Comparison of ENCODE assay signal across 9 cellular contexts in the genomic region with DNA sequence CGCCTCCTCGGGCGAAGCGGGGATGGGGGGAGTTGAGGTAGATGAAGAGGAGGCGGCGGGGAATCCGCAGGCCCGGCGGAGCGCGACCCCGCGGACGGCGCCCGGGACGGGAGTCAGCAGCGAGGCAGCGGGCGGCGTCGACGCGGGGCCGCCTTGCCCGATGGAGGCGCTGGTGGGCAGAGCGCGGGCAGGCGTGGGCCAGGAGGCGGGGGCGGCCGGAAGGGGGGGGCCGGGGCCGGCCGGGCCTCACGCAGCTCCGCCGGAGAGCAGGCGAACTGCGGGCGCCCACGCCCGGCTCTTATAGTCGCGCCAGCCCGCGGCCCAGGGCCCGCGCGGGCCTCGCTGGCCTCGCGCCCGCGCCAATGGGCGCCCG. TPM values are rescaled to one million over a fixed set of nuclear protein-coding genes. Genes with fewer than 3 reads are reported as not detected.
DNase-seq lines count a peak whose midpoint lies in the region; ATAC-seq and TF ChIP-seq lines count a peak whose summit lies in the region.
"Had no signal": no experiment of that assay in that cellular context is flagged by ENCODE, and none has a peak within 500 bp of the region (broad histone marks: within the 10 kb centered on the region; RNA-seq: fewer than 3 reads in every experiment).

A gene with protein sequence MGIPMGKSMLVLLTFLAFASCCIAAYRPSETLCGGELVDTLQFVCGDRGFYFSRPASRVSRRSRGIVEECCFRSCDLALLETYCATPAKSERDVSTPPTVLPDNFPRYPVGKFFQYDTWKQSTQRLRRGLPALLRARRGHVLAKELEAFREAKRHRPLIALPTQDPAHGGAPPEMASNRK (minus strand): TSS at position 272 of the 373 bp plus-strand sequence. CDS start 3,866 bp downstream, outside the sequence.

- TF ChIP-seq CTCF in BE2C (IDR thresholded peaks at IDR 0.05; ENCODE audit: low read depth, low read length), result no peak
- no peak for TF ChIP-seq CTCF in PC-3 (conservative IDR thresholded peaks at IDR 0.05; ENCODE audit: low read depth, low read length)
- TF ChIP-seq CTCF in esophagus muscularis mucosa (IDR thresholded peaks at IDR 0.05), result no peak
- TF ChIP-seq CTCF in neural progenitor cell (IDR thresholded peaks at IDR 0.05), result peak; percentile 18

- ATAC-seq in PC-3 (peak; percentile 10; the same call in 1 of the 2 replicates), GM19035 (IDR thresholded peaks at IDR 0.05; ENCODE audit: unreplicated experiment) (no peak), HG03565 (IDR thresholded peaks at IDR 0.05; ENCODE audit: unreplicated experiment) (no peak)
- ATAC-seq: K562 had no signal

- peak within 1 kb of the TSS; percentile 38; the same call in 1 of the 2 replicates for H2AFZ ChIP-seq in PC-3 (ENCODE audit: low read length)
- no peak within 1 kb of the TSS for H2AFZ ChIP-seq in neural progenitor cell (replicated peaks)

- no TSS peak for BruUV-seq in PC-3 (replicated peaks; lab: Mats Ljungman, UMichigan)

- H3K27me3 Mint-ChIP-seq in neural progenitor cell (ENCODE audit: insufficient read depth, low read depth), result peaks cover 49% of the 10 kb centered on the region

- CTCF ChIA-PET in PC-3 (lab: Charles Lee), result no interaction called here

- H3K4me2 ChIP-seq in PC-3 (ENCODE audit: low read length) (peak within 1 kb of the TSS; percentile 78), neural progenitor cell (peak within 1 kb of the TSS; percentile 93)

- H4K20me1 ChIP-seq in PC-3 (ENCODE audit: low read length) (no peaks in the 10 kb centered on the region), neural progenitor cell (ENCODE audit: low read depth) (peaks cover 31% of the 10 kb centered on the region)

- H3K4me3 Mint-ChIP-seq in neural progenitor cell, result peak within 1 kb of the TSS; percentile 86

- no peak within 1 kb of the TSS for H3K9ac ChIP-seq in PC-3 (ENCODE audit: low read length)
- no peak within 1 kb of the TSS for H3K9ac ChIP-seq in neural progenitor cell

- H3K27me3 ChIP-seq in BE2C (no peaks in the 10 kb centered on the region; the same call in 1 of the 2 replicates), PC-3 (ENCODE audit: low read length) (peaks cover 35% of the 10 kb centered on the region), esophagus muscularis mucosa (peaks cover 5 to 100% (median 49%) of the 10 kb centered on the region in 4 donors), neural progenitor cell (peaks cover 100% of the 10 kb centered on the region)

- no peaks in the 10 kb centered on the region for H3K9me3 Mint-ChIP-seq in neural progenitor cell

- no peak for TF ChIP-seq EP300 in esophagus muscularis mucosa (IDR thresholded peaks at IDR 0.05)

- intact Hi-C loops in PC-3 (cut with micrococcal nuclease) (no loop called here), esophagus muscularis mucosa (cut with DNase I) (no loop called here)

- WGBS in esophagus muscularis mucosa, result no CpG with 5 or more reads among the region's 58 CpGs

- no peak for TF ChIP-seq POLR2A in esophagus muscularis mucosa (IDR thresholded peaks at IDR 0.05; ENCODE audit: low read depth)

- H3K79me2 ChIP-seq in PC-3 (ENCODE audit: low read length) (no peaks in the 10 kb centered on the region), neural progenitor cell (ENCODE audit: low read depth) (no peaks in the 10 kb centered on the region)

- no peaks in the 10 kb centered on the region for H3K9me2 ChIP-seq in PC-3 (replicated peaks; ENCODE audit: low read length)

- H3F3A ChIP-seq in PC-3 (ENCODE audit: low read length, unreplicated experiment) (peaks cover 4% of the 10 kb centered on the region), neural progenitor cell (ENCODE audit: low read depth) (peaks cover 7% of the 10 kb centered on the region)

- POLR2A ChIA-PET in PC-3 (lab: Charles Lee; ENCODE audit: unreplicated experiment), result no interaction called here

- H3K4me1 Mint-ChIP-seq in neural progenitor cell, result peaks cover 11% of the 10 kb centered on the region

- DNase-seq in BE2C (peak; percentile 79), PC-3 (no peak), esophagus muscularis mucosa (ENCODE audit: extremely low spot score) (no peak), neural progenitor cell (ENCODE audit: low spot score) (peak; percentile 77), medulla oblongata (ENCODE audit: extremely low spot score) (no peak), midbrain (lab: John Stamatoyannopoulos, UW) (no peak)

- H3K27ac ChIP-seq in PC-3 (ENCODE audit: low read length), result no peak within 1 kb of the TSS
- H3K27ac ChIP-seq in esophagus muscularis mucosa (replicated peaks in 1 of 4), result peak within 1 kb of the TSS in 3 of 4 donors; percentile 19 to 36 (median 23)
- H3K27ac ChIP-seq in neural progenitor cell, result no peak within 1 kb of the TSS

- no peaks in the 10 kb centered on the region for H3K36me3 Mint-ChIP-seq in neural progenitor cell

- H3K36me3 ChIP-seq in BE2C (peaks cover 36% of the 10 kb centered on the region), PC-3 (ENCODE audit: low read depth, low read length) (no peaks in the 10 kb centered on the region), esophagus muscularis mucosa (no peaks in the 10 kb centered on the region), neural progenitor cell (no peaks in the 10 kb centered on the region)

- H3K9me3 ChIP-seq in BE2C, result no peaks in the 10 kb centered on the region
- H3K9me3 ChIP-seq in PC-3 (ENCODE audit: low read length), result no peaks in the 10 kb centered on the region
- H3K9me3 ChIP-seq in esophagus muscularis mucosa, result no peaks in the 10 kb centered on the region
- no peaks in the 10 kb centered on the region for H3K9me3 ChIP-seq in neural progenitor cell (ENCODE audit: low read depth)

- no peak within 1 kb of the TSS for H3K27ac Mint-ChIP-seq in neural progenitor cell

- H3K4me1 ChIP-seq in BE2C (no peaks in the 10 kb centered on the region; the same call in 1 of the 2 replicates), PC-3 (ENCODE audit: insufficient read depth, low read length) (peaks cover 20% of the 10 kb centered on the region), esophagus muscularis mucosa (peaks cover 14 to 53% (median 49%) of the 10 kb centered on the region in 4 donors), neural progenitor cell (no peaks in the 10 kb centered on the region)

- H3K4me3 ChIP-seq in BE2C (ENCODE audit: low read depth, low read length) (peak within 1 kb of the TSS; percentile 84), PC-3 (ENCODE audit: low read length) (peak within 1 kb of the TSS; percentile 60), esophagus muscularis mucosa (peak within 1 kb of the TSS; percentile 46 to 57 (median 48)), neural progenitor cell (peak within 1 kb of the TSS; percentile 53)
- H3K4me3 ChIP-seq: K562 had no signal

RNA-seq across cellular contexts. Expression of the gene that starts here (rescaled TPM):
- 468 TPM for polyA plus RNA-seq in BE2C (2012; ENCODE audit: insufficient read depth, insufficient read length, low read depth)
- 5.0 and 5.1 TPM in 2 replicates for total RNA-seq in PC-3 (2014; rRNA removed)
- 10 to 100 TPM; 25.5 to 59.6 (median 33.0) TPM for total RNA-seq in esophagus muscularis mucosa
- total RNA-seq in neural progenitor cell (ENCODE audit: low replicate concordance), result 0.45 and 3.3 TPM in 2 replicates
- polyA plus RNA-seq: K562 had no signal

Comparison
In these comparisons a context has a peak if more than half of its experiments do, and no peak if none do; other contexts are left out.
1. DNase-seq: peak in BE2C (single experiment) and neural progenitor cell (single experiment); none in PC-3 (single experiment), esophagus muscularis mucosa (single experiment), medulla oblongata (single experiment) and midbrain (single experiment).
2. H3K27ac ChIP-seq: peak in esophagus muscularis mucosa (3 of 4); none in PC-3 (single experiment) and neural progenitor cell (single experiment).
3. Peak in every context shown above with its lines, with median percentiles within 50 percentile points of each other: H3K4me3 ChIP-seq.